16 cellular contexts compared by ENCODE assay signal in genomic region chr9:134422301-134422700, GRCh38.
A peak's percentile ranks its signal among the peaks of the same experiment; 100 is the strongest.
DNase-seq lines count a peak whose midpoint lies in the region; ATAC-seq and FAIRE-seq lines count a peak whose summit lies in the region.
"Had no signal": no experiment of that assay in that cellular context is flagged by ENCODE, and none has a peak within 500 bp of the region (broad histone marks: within the 10 kb centered on the region; RNA-seq: fewer than 3 reads in every experiment).

No MANE protein-coding gene starts in this region.

- H3K4me1 Mint-ChIP-seq in dendritic cell treated with granulocyte-macrophage colony-stimulating factor and Interleukin-4, amounts not matched to agents 40 ng/mL and 50 ng/mL, for 4 days (ENCODE audit: low read depth), result peaks cover 56% of the 10 kb centered on the region
- H3K4me1 Mint-ChIP-seq: activated CD8-positive, alpha-beta memory T cell treated with anti-CD3 and anti-CD28 coated beads, Interleukin-2, amount 10 ng/mL, durations not matched to agents 7 days and 5 days; activated naive CD8-positive, alpha-beta T cell treated with anti-CD3 and anti-CD28 coated beads for 36 hours; B cell had no signal

- H3K36me3 ChIP-seq in small intestine (ENCODE audit: control insufficient read depth in 2 of 2, insufficient read depth in 2 of 2, low read length in 2 of 2), result peaks cover 0 to 6% of the 10 kb centered on the region in 2 donors

- H3K4me1 ChIP-seq in small intestine (ENCODE audit: control insufficient read depth in 2 of 2, insufficient read depth in 1 of 2, low read depth in 1 of 2, low read length in 1 of 2), result peaks cover 0 to 4% of the 10 kb centered on the region in 2 donors

- no peaks in the 10 kb centered on the region for H3K27me3 Mint-ChIP-seq in dendritic cell treated with granulocyte-macrophage colony-stimulating factor and Interleukin-4, amounts not matched to agents 40 ng/mL and 50 ng/mL, for 4 days
- H3K27me3 Mint-ChIP-seq: activated CD8-positive, alpha-beta memory T cell treated with anti-CD3 and anti-CD28 coated beads, Interleukin-2, amount 10 ng/mL, durations not matched to agents 7 days and 5 days; activated naive CD8-positive, alpha-beta T cell treated with anti-CD3 and anti-CD28 coated beads for 36 hours; B cell had no signal

- peaks cover 100% of the 10 kb centered on the region for H3K36me3 Mint-ChIP-seq in dendritic cell treated with granulocyte-macrophage colony-stimulating factor and Interleukin-4, amounts not matched to agents 40 ng/mL and 50 ng/mL, for 4 days (ENCODE audit: low read depth)
- H3K36me3 Mint-ChIP-seq: activated CD8-positive, alpha-beta memory T cell treated with anti-CD3 and anti-CD28 coated beads, Interleukin-2, amount 10 ng/mL, durations not matched to agents 7 days and 5 days; activated naive CD8-positive, alpha-beta T cell treated with anti-CD3 and anti-CD28 coated beads for 36 hours had no signal

- H3K4me3 Mint-ChIP-seq in dendritic cell treated with granulocyte-macrophage colony-stimulating factor and Interleukin-4, amounts not matched to agents 40 ng/mL and 50 ng/mL, for 4 days, result no peak overlapping the region
- H3K4me3 Mint-ChIP-seq: activated CD8-positive, alpha-beta memory T cell treated with anti-CD3 and anti-CD28 coated beads, Interleukin-2, amount 10 ng/mL, durations not matched to agents 7 days and 5 days; activated naive CD8-positive, alpha-beta T cell treated with anti-CD3 and anti-CD28 coated beads for 36 hours; B cell had no signal

- peak overlapping the region; percentile 55 to 66 for H3K27ac ChIP-seq in small intestine (ENCODE audit: low read depth in 1 of 2, low read length in 1 of 2)
- H3K27ac ChIP-seq: SK-N-MC had no signal

- H3K27ac Mint-ChIP-seq in dendritic cell treated with granulocyte-macrophage colony-stimulating factor and Interleukin-4, amounts not matched to agents 40 ng/mL and 50 ng/mL, for 4 days, result peak overlapping the region; percentile 38
- H3K27ac Mint-ChIP-seq: activated CD8-positive, alpha-beta memory T cell treated with anti-CD3 and anti-CD28 coated beads, Interleukin-2, amount 10 ng/mL, durations not matched to agents 7 days and 5 days; activated naive CD8-positive, alpha-beta T cell treated with anti-CD3 and anti-CD28 coated beads for 36 hours; B cell had no signal

- DNase-seq in GM03348 (ENCODE audit: low spot score) (peak; percentile 48), kidney glomerular epithelial cell (lab: John Stamatoyannopoulos, UW) (peak; percentile 23), small intestine (peak; percentile 98), NCI-H128 (lab: John Stamatoyannopoulos, UW; ENCODE audit: unreplicated experiment) (no peak), COLO668 (lab: John Stamatoyannopoulos, UW; ENCODE audit: unreplicated experiment) (no peak), NCI-H1092 treated with DMSO at 0.1 percent for 48 hours (lab: John Stamatoyannopoulos, UW) (no peak)
- DNase-seq: activated CD8-positive, alpha-beta memory T cell treated with anti-CD3 and anti-CD28 coated beads, Interleukin-2, amount 10 ng/mL, durations not matched to agents 7 days and 5 days; activated naive CD8-positive, alpha-beta T cell treated with anti-CD3 and anti-CD28 coated beads for 36 hours; DND-41; NCI-H2081 treated with DMSO at 0.1 percent for 48 hours had no signal

- H3K9me3 ChIP-seq in small intestine (ENCODE audit: control insufficient read depth, low read depth), result no peaks in the 10 kb centered on the region

- no peaks in the 10 kb centered on the region for H3K9me3 Mint-ChIP-seq in dendritic cell treated with granulocyte-macrophage colony-stimulating factor and Interleukin-4, amounts not matched to agents 40 ng/mL and 50 ng/mL, for 4 days
- H3K9me3 Mint-ChIP-seq: activated naive CD8-positive, alpha-beta T cell treated with anti-CD3 and anti-CD28 coated beads for 36 hours had no signal

- no peak for ATAC-seq in HG03196 (IDR thresholded peaks at IDR 0.05; ENCODE audit: unreplicated experiment)
- ATAC-seq: activated CD8-positive, alpha-beta memory T cell treated with anti-CD3 and anti-CD28 coated beads, Interleukin-2, amount 10 ng/mL, durations not matched to agents 7 days and 5 days; GM12878 had no signal

- H3K4me3 ChIP-seq in small intestine (ENCODE audit: low read depth in 1 of 2, low read length in 2 of 2), result no peak overlapping the region
- H3K4me3 ChIP-seq: GM12878, SK-N-MC had no signal

- intact Hi-C loops in dendritic cell treated with granulocyte-macrophage colony-stimulating factor and Interleukin-4, amounts not matched to agents 40 ng/mL and 50 ng/mL, for 4 days (cut with micrococcal nuclease), result no loop called here

- no peak for FAIRE-seq in small intestine (lab: Jason Lieb, UNC)
- FAIRE-seq: GM12878, islet of Langerhans had no signal

- no peaks in the 10 kb centered on the region for H3K27me3 ChIP-seq in small intestine (ENCODE audit: control insufficient read depth in 2 of 2, insufficient read depth in 2 of 2, low read length in 2 of 2)

- WGBS in small intestine, 3 donors, result 15 to 42% (median 35%) methylated on average over 21 of the region's 21 CpGs

Comparison
In these comparisons a context has a peak if more than half of its experiments do, and no peak if none do; other contexts are left out.
1. DNase-seq: peak in GM03348 (single experiment), kidney glomerular epithelial cell (single experiment) and small intestine (single experiment); none in NCI-H128 (single experiment), COLO668 (single experiment) and NCI-H1092 treated with DMSO at 0.1 percent for 48 hours (single experiment).